8 cellular contexts compared by ENCODE assay signal in the genomic region with DNA sequence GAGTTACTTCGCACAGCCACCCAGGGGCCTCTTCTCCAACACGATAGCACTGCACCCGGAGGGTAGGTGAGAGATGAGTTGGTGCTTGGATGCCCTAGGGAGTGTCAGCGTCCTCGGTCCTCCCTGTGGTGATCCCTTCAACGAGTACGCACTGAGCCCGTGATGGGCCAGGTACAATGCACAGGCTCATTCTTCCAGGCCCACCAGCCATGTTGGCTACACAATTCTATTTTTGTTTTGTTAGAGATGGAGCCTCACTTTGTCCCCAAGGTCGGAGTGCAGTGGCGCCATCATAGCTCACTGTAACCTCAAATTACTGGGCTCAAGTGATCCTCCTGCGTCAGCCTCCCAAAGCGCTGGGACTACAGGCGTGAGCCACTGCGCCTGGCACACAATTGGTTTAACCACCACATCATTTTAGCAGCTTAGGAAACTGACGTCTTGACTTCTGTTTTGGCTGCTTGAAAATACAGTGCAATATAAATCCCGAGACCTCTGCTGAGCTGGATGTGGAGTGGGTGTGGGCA. TPM values are rescaled to one million over a fixed set of nuclear protein-coding genes. Genes with fewer than 3 reads are reported as not detected.
DNase-seq lines count a peak whose midpoint lies in the region; ATAC-seq, FAIRE-seq and TF ChIP-seq lines count a peak whose summit lies in the region.

No MANE protein-coding gene starts in this region.

- no peaks in the 10 kb centered on the region for H3K9me2 ChIP-seq in hepatocyte (replicated peaks; ENCODE audit: insufficient read depth)

- H3K36me3 ChIP-seq in hepatocyte (replicated peaks; ENCODE audit: insufficient read depth, low read depth), result no peaks in the 10 kb centered on the region

- DNase-seq in GM18507 (ENCODE audit: extremely low spot score, insufficient read length, low read depth), result no peak
- no peak for DNase-seq in activated T-cell treated with anti-CD3 and anti-CD28 coated beads, Interleukin-2, amount 50 U/mL, for 72 hours
- DNase-seq in hepatocyte (ENCODE audit: low spot score), result no peak
- no peak for DNase-seq in midbrain (lab: John Stamatoyannopoulos, UW)

- peak; percentile 5 for FAIRE-seq in GM18507 (lab: Jason Lieb, UNC)

- no peaks in the 10 kb centered on the region for H3K9me3 Mint-ChIP-seq in activated T-cell treated with anti-CD3 and anti-CD28 coated beads, Interleukin-2, amount 50 U/mL, for 72 hours
- H3K9me3 Mint-ChIP-seq in stimulated activated memory B cell treated with anti-CD40 and anti-IgM and Interleukin-4, amounts not matched to agents 10 μg/mL and 1 μg/mL and 100 μg/mL, for 72 hours, result no peaks in the 10 kb centered on the region

- 62% methylated on average over 16 of the region's 16 CpGs for WGBS in hepatocyte (ENCODE audit: low lambda C conversion rate, missing lambda C conversion rate)

- H3K4me1 ChIP-seq in hepatocyte (ENCODE audit: insufficient read depth), result peaks cover 55% of the 10 kb centered on the region

- peak overlapping the region; percentile 99 for H3K27ac ChIP-seq in hepatocyte

- peaks cover 0 to 2% of the 10 kb centered on the region in 2 donors for H3K36me3 Mint-ChIP-seq in activated T-cell treated with anti-CD3 and anti-CD28 coated beads, Interleukin-2, amount 50 U/mL, for 72 hours (ENCODE audit: insufficient read depth in 2 of 2)
- H3K36me3 Mint-ChIP-seq in stimulated activated memory B cell treated with anti-CD40 and anti-IgM and Interleukin-4, amounts not matched to agents 10 μg/mL and 1 μg/mL and 100 μg/mL, for 72 hours, result no peaks in the 10 kb centered on the region

- peak overlapping the region; percentile 78 for H2AFZ ChIP-seq in hepatocyte

- peaks cover 5% of the 10 kb centered on the region for H3K27me3 Mint-ChIP-seq in activated T-cell treated with anti-CD3 and anti-CD28 coated beads, Interleukin-2, amount 50 U/mL, for 72 hours (ENCODE audit: low read depth)
- H3K27me3 Mint-ChIP-seq in stimulated activated memory B cell treated with anti-CD40 and anti-IgM and Interleukin-4, amounts not matched to agents 10 μg/mL and 1 μg/mL and 100 μg/mL, for 72 hours, result no peaks in the 10 kb centered on the region

- H3K4me2 ChIP-seq in hepatocyte, result peak overlapping the region; percentile 89

- H3K4me3 ChIP-seq in hepatocyte, result peak overlapping the region; percentile 68

- H3K4me1 Mint-ChIP-seq in activated T-cell treated with anti-CD3 and anti-CD28 coated beads, Interleukin-2, amount 50 U/mL, for 72 hours (ENCODE audit: low read depth), result peaks cover 23% of the 10 kb centered on the region
- peaks cover 8% of the 10 kb centered on the region for H3K4me1 Mint-ChIP-seq in stimulated activated memory B cell treated with anti-CD40 and anti-IgM and Interleukin-4, amounts not matched to agents 10 μg/mL and 1 μg/mL and 100 μg/mL, for 72 hours

- H3K27ac Mint-ChIP-seq in activated T-cell treated with anti-CD3 and anti-CD28 coated beads, Interleukin-2, amount 50 U/mL, for 72 hours, result peak overlapping the region; percentile 79
- H3K27ac Mint-ChIP-seq in stimulated activated memory B cell treated with anti-CD40 and anti-IgM and Interleukin-4, amounts not matched to agents 10 μg/mL and 1 μg/mL and 100 μg/mL, for 72 hours, result no peak overlapping the region

- H4K20me1 ChIP-seq in hepatocyte (ENCODE audit: insufficient read depth, poor library complexity, severe bottlenecking), result peaks cover 9% of the 10 kb centered on the region

- ATAC-seq in HG03045 (IDR thresholded peaks at IDR 0.05; ENCODE audit: unreplicated experiment) (peak; percentile 11), GM18861 (IDR thresholded peaks at IDR 0.05; ENCODE audit: unreplicated experiment) (no peak)
- ATAC-seq in activated T-cell treated with anti-CD3 and anti-CD28 coated beads, Interleukin-2, amount 50 U/mL, for 72 hours (replicated peaks in 1 of 2), result peak; percentile 12 to 15
- peak; percentile 4 for ATAC-seq in stimulated activated memory B cell treated with anti-CD40 and anti-IgM and Interleukin-4, amounts not matched to agents 10 μg/mL and 1 μg/mL and 100 μg/mL, for 72 hours
- ATAC-seq in activated CD4-positive, CD25-positive, alpha-beta regulatory T cell treated with anti-CD3 and anti-CD28 coated beads, Interleukin-2, amount 50 U/mL, for 24 hours, result no peak

- H3K79me2 ChIP-seq in hepatocyte, result peaks cover 32% of the 10 kb centered on the region

- no peaks in the 10 kb centered on the region for H3K9me3 ChIP-seq in hepatocyte (ENCODE audit: low read depth)

- H3K4me3 Mint-ChIP-seq in activated T-cell treated with anti-CD3 and anti-CD28 coated beads, Interleukin-2, amount 50 U/mL, for 72 hours, result peak overlapping the region; percentile 74 to 85
- peak overlapping the region; percentile 74 for H3K4me3 Mint-ChIP-seq in stimulated activated memory B cell treated with anti-CD40 and anti-IgM and Interleukin-4, amounts not matched to agents 10 μg/mL and 1 μg/mL and 100 μg/mL, for 72 hours

- TF ChIP-seq CTCF in hepatocyte (IDR thresholded peaks at IDR 0.05; ENCODE audit: poor library complexity), result no peak

- H3K27me3 ChIP-seq in hepatocyte, result no peaks in the 10 kb centered on the region

RNA-seq across cellular contexts. Expression of a gene that starts 0.6 kb away (rescaled TPM):
- 10 to 100 TPM; 28.5 to 28.8 TPM for total RNA-seq in activated T-cell treated with anti-CD3 and anti-CD28 coated beads, Interleukin-2, amount 50 U/mL, for 72 hours
- total RNA-seq in hepatocyte, result 42.8 and 52.3 TPM in 2 replicates
- 48.1 and 55.9 TPM in 2 replicates for polyA plus RNA-seq in hepatocyte

Comparison
In these comparisons a context has a peak if more than half of its experiments do, and no peak if none do; other contexts are left out.
1. ATAC-seq: peak in HG03045 (single experiment), activated T-cell treated with anti-CD3 and anti-CD28 coated beads, Interleukin-2, amount 50 U/mL, for 72 hours (2 of 2) and stimulated activated memory B cell treated with anti-CD40 and anti-IgM and Interleukin-4, amounts not matched to agents 10 μg/mL and 1 μg/mL and 100 μg/mL, for 72 hours (single experiment); none in GM18861 (single experiment) and activated CD4-positive, CD25-positive, alpha-beta regulatory T cell treated with anti-CD3 and anti-CD28 coated beads, Interleukin-2, amount 50 U/mL, for 24 hours (0 of 2).